14 cellular contexts compared by ENCODE assay signal in the genomic region with DNA sequence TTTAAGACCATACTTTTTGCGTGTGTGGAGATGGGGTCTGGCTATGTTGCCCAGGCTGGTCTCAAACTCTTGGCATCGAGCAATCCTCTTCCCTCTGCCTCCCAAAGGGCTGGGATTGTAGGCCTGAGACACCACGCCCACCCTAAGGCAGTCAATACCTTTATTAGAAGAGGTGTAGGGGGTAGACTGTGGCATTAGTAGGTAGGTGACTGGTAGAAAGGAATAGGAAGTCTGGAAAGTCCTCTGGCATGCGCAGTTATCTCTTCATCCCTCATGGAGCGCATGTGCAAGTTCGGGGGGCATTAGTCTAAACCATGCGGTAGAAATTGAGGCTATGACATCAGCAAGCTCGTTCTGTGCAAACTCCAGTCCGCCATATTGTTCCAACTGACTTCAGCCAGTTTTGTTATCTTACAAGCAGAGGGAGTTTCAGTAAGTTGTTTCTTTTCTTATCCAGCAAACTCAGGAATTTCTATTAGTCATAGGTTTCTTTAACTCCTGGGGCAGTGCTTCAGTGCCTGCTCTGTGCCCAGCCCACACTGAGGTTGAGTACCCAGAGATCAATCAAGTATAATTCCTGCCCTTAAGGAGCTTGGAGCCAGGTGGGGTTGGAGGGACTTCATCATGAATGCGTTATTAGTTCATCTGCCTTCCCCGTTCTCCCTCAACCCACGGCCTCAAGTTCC. TPM values are rescaled to one million over a fixed set of nuclear protein-coding genes. Genes with fewer than 3 reads are reported as not detected.
DNase-seq lines count a peak whose midpoint lies in the region; ATAC-seq and TF ChIP-seq lines count a peak whose summit lies in the region.
"Had no signal": no experiment of that assay in that cellular context is flagged by ENCODE, and none has a peak within 500 bp of the region (broad histone marks: within the 10 kb centered on the region; RNA-seq: fewer than 3 reads in every experiment).

No MANE protein-coding gene starts in this region.

- H3K4me1 ChIP-seq in mucosa of stomach (ENCODE audit: control insufficient read depth, insufficient read depth, low read length): peaks cover 30% of the 10 kb centered on the region
- H3K4me1 ChIP-seq in OCI-LY7 (ENCODE audit: insufficient read depth, low read length, poor library complexity, severe bottlenecking): peaks cover 9% of the 10 kb centered on the region

- H3K4me2 ChIP-seq in OCI-LY7 (ENCODE audit: low read length): no peak overlapping the region

- H3K9me3 ChIP-seq in mucosa of stomach (ENCODE audit: control insufficient read depth, low read length): no peaks in the 10 kb centered on the region
- no peaks in the 10 kb centered on the region for H3K9me3 ChIP-seq in OCI-LY7 (ENCODE audit: low read length)

- DNase-seq in AG20443 (ENCODE audit: low spot score): peak; percentile 52
- DNase-seq in LHCN-M2 (ENCODE audit: low read depth): peak; percentile 36
- peak; percentile 63 to 82 for DNase-seq in cardiac fibroblast (ENCODE audit: low read depth in 2 of 2)
- DNase-seq in OCI-LY7 (ENCODE audit: low spot score): no peak
- no peak for DNase-seq in NCI-H187 treated with DMSO at 0.1 percent for 48 hours (lab: John Stamatoyannopoulos, UW)
- DNase-seq: activated naive CD8-positive, alpha-beta T cell treated with anti-CD3 and anti-CD28 coated beads, Interleukin-2, amount 50 U/mL, for 24 hours; CD4-positive, alpha-beta T cell; NCI-H1105 treated with DMSO at 0.1 percent for 48 hours; NK-92 treated with Interleukin-12 subunit alpha and Interleukin-12 subunit beta, amount 100 ng/mL, for 24 hours; nucleus accumbens; stimulated activated CD4-positive, alpha-beta T cell treated with anti-CD3 and anti-CD28 coated beads, Interleukin-4, amount 100 ng/mL, for 4 hours had no signal

- H3K4me3 ChIP-seq in cardiac fibroblast (replicated peaks in 1 of 2; ENCODE audit: low read depth in 2 of 2, low read length in 2 of 2): no peak overlapping the region
- no peak overlapping the region for H3K4me3 ChIP-seq in mucosa of stomach (ENCODE audit: low read length)
- H3K4me3 ChIP-seq in OCI-LY7 (ENCODE audit: low read depth, low read length, poor library complexity, severe bottlenecking): no peak overlapping the region

- H3K9ac ChIP-seq in mucosa of stomach (ENCODE audit: low read length): peak overlapping the region; percentile 5

- H3K79me2 ChIP-seq in OCI-LY7 (ENCODE audit: insufficient read depth, low read depth, low read length): peaks cover 5% of the 10 kb centered on the region

- H3K27me3 ChIP-seq in mucosa of stomach (ENCODE audit: control insufficient read depth, insufficient read depth, low read length): no peaks in the 10 kb centered on the region

- no TSS peak for BruUV-seq in OCI-LY7 (replicated peaks; lab: Mats Ljungman, UMichigan)

- CTCF ChIA-PET in OCI-LY7 (lab: Charles Lee; ENCODE audit: unreplicated experiment): no interaction called here

- POLR2A ChIA-PET in OCI-LY7 (lab: Charles Lee): no interaction called here

- intact Hi-C loops in OCI-LY7 (cut with micrococcal nuclease; ENCODE audit: unreplicated experiment): no loop called here

- TF ChIP-seq CTCF in cardiac fibroblast (IDR thresholded peaks at IDR 0.05; ENCODE audit: low read depth, low read length) (no peak), OCI-LY7 (conservative IDR thresholded peaks at IDR 0.05; ENCODE audit: low read length) (no peak)

- H3K27ac ChIP-seq in OCI-LY7 (ENCODE audit: low read depth, low read length, poor library complexity, severe bottlenecking): no peak overlapping the region

- H4K20me1 ChIP-seq in OCI-LY7 (ENCODE audit: insufficient read depth, low read length): peaks cover under 1% of the 10 kb centered on the region; the same call in 1 of the 2 replicates

- H2AFZ ChIP-seq in OCI-LY7 (ENCODE audit: low read length): no peak overlapping the region

- ATAC-seq in GM18505 (IDR thresholded peaks at IDR 0.05; ENCODE audit: unreplicated experiment) (no peak), GM18502 (IDR thresholded peaks at IDR 0.05; ENCODE audit: poor library complexity, unreplicated experiment) (no peak)
- ATAC-seq: activated naive CD8-positive, alpha-beta T cell treated with anti-CD3 and anti-CD28 coated beads, Interleukin-2, amount 50 U/mL, for 24 hours had no signal

- H3K36me3 ChIP-seq in mucosa of stomach (ENCODE audit: control insufficient read depth, insufficient read depth, low read length) (no peaks in the 10 kb centered on the region), OCI-LY7 (ENCODE audit: insufficient read depth, low read length) (peaks cover 16% of the 10 kb centered on the region)

- TF ChIP-seq POLR2A in GM18505 (IDR thresholded peaks at IDR 0.05; ENCODE audit: borderline replicate concordance, extremely low read depth, insufficient read depth, insufficient read length): no peak

- no peaks in the 10 kb centered on the region for H3K9me2 ChIP-seq in OCI-LY7 (ENCODE audit: insufficient read depth, low read length)

RNA-seq across cellular contexts. Expression of a gene that starts 7.3 kb away (rescaled TPM):
- total RNA-seq in LHCN-M2 (2014; rRNA removed): 74.1 and 81.2 TPM in 2 replicates
- polyA plus RNA-seq in LHCN-M2 (2012): 50.4 TPM
- 63.7 and 74.3 TPM in 2 replicates for total RNA-seq in OCI-LY7 (2014; rRNA removed; shearing (Covaris generic))
- total RNA-seq in OCI-LY7 (2022): 90.2 and 99.9 TPM in 2 replicates

Comparison
In these comparisons a context has a peak if more than half of its experiments do, and no peak if none do; other contexts are left out.
1. DNase-seq: peak in AG20443 (single experiment), LHCN-M2 (single experiment) and cardiac fibroblast (2 of 2); none in OCI-LY7 (single experiment) and NCI-H187 treated with DMSO at 0.1 percent for 48 hours (single experiment).